In the genomic region with DNA sequence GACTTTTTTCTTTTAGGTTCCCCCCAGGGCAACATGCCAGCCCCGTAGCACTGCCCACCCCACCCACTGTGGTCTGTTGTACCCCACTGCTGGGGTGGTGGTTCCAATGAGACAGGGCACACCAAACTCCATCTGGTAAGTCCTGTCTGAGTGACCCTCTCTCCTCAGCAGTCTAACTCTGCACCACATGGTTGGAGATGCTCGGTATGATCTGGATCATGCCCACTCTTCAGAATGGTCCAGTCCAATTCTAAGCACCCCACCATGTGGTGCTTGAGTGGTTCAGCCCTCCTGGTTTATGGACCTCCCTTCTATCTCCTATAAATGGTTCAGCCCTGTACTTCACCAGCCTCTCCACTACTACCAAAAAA, we compare ENCODE assay signal across 9 cellular contexts. TPM values are rescaled to one million over a fixed set of nuclear protein-coding genes. Genes with fewer than 3 reads are reported as not detected.
A peak's percentile ranks its signal among the peaks of the same experiment; 100 is the strongest.
DNase-seq lines count a peak whose midpoint lies in the region; ATAC-seq and TF ChIP-seq lines count a peak whose summit lies in the region.
"Had no signal": no experiment of that assay in that cellular context is flagged by ENCODE, and none has a peak within 500 bp of the region (broad histone marks: within the 10 kb centered on the region; RNA-seq: fewer than 3 reads in every experiment).

No MANE protein-coding gene starts in this region.

- peaks cover 0 to 5% (median 0%) of the 10 kb centered on the region in 7 donors for H3K9me3 Mint-ChIP-seq in CD14-positive monocyte
- H3K9me3 Mint-ChIP-seq in IgD-negative memory B cell: no peaks in the 10 kb centered on the region
- H3K9me3 Mint-ChIP-seq in activated naive CD8-positive, alpha-beta T cell (ENCODE audit: low read depth): no peaks in the 10 kb centered on the region

- H3K4me1 Mint-ChIP-seq in CD14-positive monocyte (peaks cover 49% of the 10 kb centered on the region), IgD-negative memory B cell (peaks cover 31 to 48% (median 44%) of the 10 kb centered on the region in 3 donors)
- peaks cover 48% of the 10 kb centered on the region for H3K4me1 Mint-ChIP-seq in activated naive CD8-positive, alpha-beta T cell (ENCODE audit: low read depth)

- ATAC-seq in mucosa of descending colon (no peak), GM19035 (IDR thresholded peaks at IDR 0.05; ENCODE audit: unreplicated experiment) (no peak)

- H3K27ac Mint-ChIP-seq in CD14-positive monocyte (peak overlapping the region; percentile 97 to 100 (median 100)), IgD-negative memory B cell (peak overlapping the region; percentile 88 to 100 (median 93))
- peak overlapping the region; percentile 99 for H3K27ac Mint-ChIP-seq in activated naive CD8-positive, alpha-beta T cell

- peaks cover 51% of the 10 kb centered on the region for H3K4me1 ChIP-seq in mucosa of descending colon (ENCODE audit: low read depth)

- DNase-seq in CD14-positive monocyte (ENCODE audit: low spot score) (no peak), mucosa of descending colon (peak; percentile 19 to 47 (median 45)), AG08395 (ENCODE audit: low spot score) (no peak), NCI-H1048 (lab: John Stamatoyannopoulos, UW) (no peak), dermis blood vessel endothelial cell (no peak)
- DNase-seq: Right ventricle myocardium superior had no signal

- intact Hi-C loops in CD14-positive monocyte (cut with micrococcal nuclease): loop anchor here (5.0 to 10.0 kb wide), 6 partner anchors 92 to 358 kb away; partner anchors contain the start of genes CD68 (in 2 of the 2), CNTROB (in 1 of the 2), PER1 (in 1 of the 2) and POLR2A (in 1 of the 2)
- intact Hi-C loops in mucosa of descending colon (cut with DNase I, micrococcal nuclease): no loop called here

- H3K27me3 Mint-ChIP-seq in CD14-positive monocyte (ENCODE audit: low read depth in 3 of 3): peaks cover 0 to 15% (median 6%) of the 10 kb centered on the region in 3 donors
- peaks cover 1% of the 10 kb centered on the region for H3K27me3 Mint-ChIP-seq in IgD-negative memory B cell
- no peaks in the 10 kb centered on the region for H3K27me3 Mint-ChIP-seq in activated naive CD8-positive, alpha-beta T cell

- H3K4me3 ChIP-seq in mucosa of descending colon: no peak overlapping the region

- H3K4me3 Mint-ChIP-seq in CD14-positive monocyte (peak overlapping the region; percentile 95 to 98), IgD-negative memory B cell (peak overlapping the region in 3 of 4 donors; percentile 4 to 91 (median 44))
- H3K4me3 Mint-ChIP-seq in activated naive CD8-positive, alpha-beta T cell: peak overlapping the region; percentile 95

- H3K36me3 Mint-ChIP-seq in CD14-positive monocyte (peaks cover 17 to 27% of the 10 kb centered on the region in 2 donors), IgD-negative memory B cell (no peaks in the 10 kb centered on the region)
- peaks cover 6% of the 10 kb centered on the region for H3K36me3 Mint-ChIP-seq in activated naive CD8-positive, alpha-beta T cell

- no peak for TF ChIP-seq CTCF in CD14-positive monocyte (IDR thresholded peaks at IDR 0.05)
- no peak for TF ChIP-seq CTCF in mucosa of descending colon (IDR thresholded peaks at IDR 0.05)

- no peaks in the 10 kb centered on the region for H3K36me3 ChIP-seq in mucosa of descending colon (ENCODE audit: low read depth)

- no peaks in the 10 kb centered on the region for H3K9me3 ChIP-seq in mucosa of descending colon

RNA-seq across cellular contexts. Expression of gene KDM6B, which starts 5.9 kb away (rescaled TPM):
- polyA plus RNA-seq in CD14-positive monocyte (under 1 TPM; 0.37 to 0.44 TPM), IgD-negative memory B cell (1.9 TPM)
- total RNA-seq in mucosa of descending colon (10 to 100 TPM; 44.3 to 73.6 (median 54.6) TPM), dermis blood vessel endothelial cell (7.6 and 10.6 TPM in 2 replicates)

RNA-seq across cellular contexts. Expression of gene TMEM88, which starts 15.0 kb away (rescaled TPM):
- polyA plus RNA-seq in CD14-positive monocyte: not detected
- not detected for polyA plus RNA-seq in IgD-negative memory B cell
- total RNA-seq in mucosa of descending colon: 1 to 10 TPM; 3.5 to 8.5 (median 6.9) TPM
- 50.9 and 111 TPM in 2 replicates for total RNA-seq in dermis blood vessel endothelial cell

RNA-seq across cellular contexts. Expression of gene NAA38, which starts 17.5 kb away (rescaled TPM):
- polyA plus RNA-seq in CD14-positive monocyte: 100 to 1,000 TPM; 148 to 197 TPM
- polyA plus RNA-seq in IgD-negative memory B cell: 170 TPM
- total RNA-seq in mucosa of descending colon: 10 to 100 TPM; 51.2 to 73.5 (median 58.2) TPM
- 63.2 and 129 TPM in 2 replicates for total RNA-seq in dermis blood vessel endothelial cell

RNA-seq across cellular contexts. Expression of gene CYB5D1, which starts 17.9 kb away (rescaled TPM):
- polyA plus RNA-seq in CD14-positive monocyte (under 1 TPM; 0.50 to 0.98 TPM), IgD-negative memory B cell (8.0 TPM)
- total RNA-seq in mucosa of descending colon (10 to 100 TPM; 11.5 to 17.0 (median 12.2) TPM), dermis blood vessel endothelial cell (15.1 and 17.9 TPM in 2 replicates)

RNA-seq across cellular contexts. Expression of gene CHD3, which starts 48.7 kb away (rescaled TPM):
- polyA plus RNA-seq in CD14-positive monocyte (under 1 TPM; 0.55 to 0.91 TPM), IgD-negative memory B cell (2.4 TPM)
- total RNA-seq in mucosa of descending colon (100 to 1,000 TPM in 1 of 3 donors, 10 to 100 TPM in 2; 52.7 to 151 (median 56.5) TPM), dermis blood vessel endothelial cell (108 and 132 TPM in 2 replicates)

Comparison
In these comparisons a context has a peak if more than half of its experiments do, and no peak if none do; other contexts are left out.
1. DNase-seq: peak in mucosa of descending colon (3 of 3); none in CD14-positive monocyte (single experiment), AG08395 (single experiment), NCI-H1048 (single experiment) and dermis blood vessel endothelial cell (single experiment).
2. H3K4me3 Mint-ChIP-seq: peak in every context shown above with its lines; median percentile 96 in CD14-positive monocyte; 95 in activated naive CD8-positive, alpha-beta T cell; 44 in IgD-negative memory B cell.
3. intact Hi-C loops: an anchor here in CD14-positive monocyte (5.0 to 10.0 kb wide); none called in mucosa of descending colon.
4. Peak in every context shown above with its lines, with median percentiles within 50 percentile points of each other: H3K27ac Mint-ChIP-seq.